1 cellular context compared by ENCODE assay signal in the genomic region with DNA sequence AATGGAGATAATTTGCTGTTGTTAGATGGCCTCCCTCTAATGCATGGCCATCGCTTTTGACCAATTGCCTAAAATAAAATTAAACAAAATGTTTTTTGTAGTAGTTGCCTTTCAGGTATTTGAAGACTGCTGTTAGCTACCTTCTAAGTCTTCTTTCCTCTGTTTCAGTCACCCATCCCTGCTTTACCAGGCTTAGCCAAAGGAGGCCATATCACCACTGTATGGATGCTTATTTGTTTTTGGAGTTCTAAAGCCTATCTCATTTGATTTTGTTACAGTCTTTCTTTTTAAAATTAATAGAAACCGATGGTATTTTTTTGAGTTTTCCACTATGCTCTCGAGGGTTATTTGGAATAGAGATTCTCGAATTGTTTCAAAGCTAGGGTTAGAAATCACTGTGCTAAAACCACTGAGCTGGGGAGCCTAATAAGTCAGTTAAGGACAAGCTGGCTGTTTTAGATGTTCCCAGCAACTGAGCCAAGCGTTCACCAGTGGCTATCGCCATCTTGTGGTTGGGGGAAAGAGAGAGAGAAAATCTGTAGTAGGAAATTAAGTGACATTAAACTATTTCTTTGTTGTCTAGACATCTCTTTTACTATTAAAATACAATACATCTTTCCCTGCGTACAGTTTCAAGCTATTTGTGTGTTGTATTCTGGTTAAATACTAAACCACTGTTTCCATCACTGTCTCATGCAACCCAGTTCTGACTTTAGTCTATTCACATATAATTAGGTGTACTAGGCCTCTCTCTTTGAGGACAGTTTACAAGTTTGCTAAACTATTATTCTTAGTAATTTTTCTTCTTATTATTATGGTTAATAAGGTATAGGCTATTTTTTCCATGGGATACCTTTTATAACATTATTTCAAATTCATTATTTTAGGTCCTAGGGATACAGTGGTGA.
A peak's percentile ranks its signal among the peaks of the same experiment; 100 is the strongest.
TF ChIP-seq lines count a peak whose summit lies in the region.

No MANE protein-coding gene starts in this region.

TF ChIP-seq in HepG2, 621 proteins besides CTCF, POLR2A, EP300 and RAD21 (continued from another document):
- TF ChIP-seq, protein P1, sequence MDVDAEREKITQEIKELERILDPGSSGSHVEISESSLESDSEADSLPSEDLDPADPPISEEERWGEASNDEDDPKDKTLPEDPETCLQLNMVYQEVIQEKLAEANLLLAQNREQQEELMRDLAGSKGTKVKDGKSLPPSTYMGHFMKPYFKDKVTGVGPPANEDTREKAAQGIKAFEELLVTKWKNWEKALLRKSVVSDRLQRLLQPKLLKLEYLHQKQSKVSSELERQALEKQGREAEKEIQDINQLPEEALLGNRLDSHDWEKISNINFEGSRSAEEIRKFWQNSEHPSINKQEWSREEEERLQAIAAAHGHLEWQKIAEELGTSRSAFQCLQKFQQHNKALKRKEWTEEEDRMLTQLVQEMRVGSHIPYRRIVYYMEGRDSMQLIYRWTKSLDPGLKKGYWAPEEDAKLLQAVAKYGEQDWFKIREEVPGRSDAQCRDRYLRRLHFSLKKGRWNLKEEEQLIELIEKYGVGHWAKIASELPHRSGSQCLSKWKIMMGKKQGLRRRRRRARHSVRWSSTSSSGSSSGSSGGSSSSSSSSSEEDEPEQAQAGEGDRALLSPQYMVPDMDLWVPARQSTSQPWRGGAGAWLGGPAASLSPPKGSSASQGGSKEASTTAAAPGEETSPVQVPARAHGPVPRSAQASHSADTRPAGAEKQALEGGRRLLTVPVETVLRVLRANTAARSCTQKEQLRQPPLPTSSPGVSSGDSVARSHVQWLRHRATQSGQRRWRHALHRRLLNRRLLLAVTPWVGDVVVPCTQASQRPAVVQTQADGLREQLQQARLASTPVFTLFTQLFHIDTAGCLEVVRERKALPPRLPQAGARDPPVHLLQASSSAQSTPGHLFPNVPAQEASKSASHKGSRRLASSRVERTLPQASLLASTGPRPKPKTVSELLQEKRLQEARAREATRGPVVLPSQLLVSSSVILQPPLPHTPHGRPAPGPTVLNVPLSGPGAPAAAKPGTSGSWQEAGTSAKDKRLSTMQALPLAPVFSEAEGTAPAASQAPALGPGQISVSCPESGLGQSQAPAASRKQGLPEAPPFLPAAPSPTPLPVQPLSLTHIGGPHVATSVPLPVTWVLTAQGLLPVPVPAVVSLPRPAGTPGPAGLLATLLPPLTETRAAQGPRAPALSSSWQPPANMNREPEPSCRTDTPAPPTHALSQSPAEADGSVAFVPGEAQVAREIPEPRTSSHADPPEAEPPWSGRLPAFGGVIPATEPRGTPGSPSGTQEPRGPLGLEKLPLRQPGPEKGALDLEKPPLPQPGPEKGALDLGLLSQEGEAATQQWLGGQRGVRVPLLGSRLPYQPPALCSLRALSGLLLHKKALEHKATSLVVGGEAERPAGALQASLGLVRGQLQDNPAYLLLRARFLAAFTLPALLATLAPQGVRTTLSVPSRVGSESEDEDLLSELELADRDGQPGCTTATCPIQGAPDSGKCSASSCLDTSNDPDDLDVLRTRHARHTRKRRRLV (CRISPR knock-in tag; IDR thresholded peaks at IDR 0.05) = no peak
- TF ChIP-seq ZBTB21 (CRISPR knock-in tag; IDR thresholded peaks at IDR 0.05) = no peak
- TF ChIP-seq SYNCRIP (IDR thresholded peaks at IDR 0.05; ENCODE audit: insufficient read depth, low read depth, low read length) = no peak
- no peak for TF ChIP-seq AKAP8 (CRISPR knock-in tag; IDR thresholded peaks at IDR 0.05)
- no peak for TF ChIP-seq ZNF256 (CRISPR knock-in tag; conservative IDR thresholded peaks at IDR 0.05)
- TF ChIP-seq, protein P2, sequence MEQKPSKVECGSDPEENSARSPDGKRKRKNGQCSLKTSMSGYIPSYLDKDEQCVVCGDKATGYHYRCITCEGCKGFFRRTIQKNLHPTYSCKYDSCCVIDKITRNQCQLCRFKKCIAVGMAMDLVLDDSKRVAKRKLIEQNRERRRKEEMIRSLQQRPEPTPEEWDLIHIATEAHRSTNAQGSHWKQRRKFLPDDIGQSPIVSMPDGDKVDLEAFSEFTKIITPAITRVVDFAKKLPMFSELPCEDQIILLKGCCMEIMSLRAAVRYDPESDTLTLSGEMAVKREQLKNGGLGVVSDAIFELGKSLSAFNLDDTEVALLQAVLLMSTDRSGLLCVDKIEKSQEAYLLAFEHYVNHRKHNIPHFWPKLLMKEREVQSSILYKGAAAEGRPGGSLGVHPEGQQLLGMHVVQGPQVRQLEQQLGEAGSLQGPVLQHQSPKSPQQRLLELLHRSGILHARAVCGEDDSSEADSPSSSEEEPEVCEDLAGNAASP (CRISPR knock-in tag; IDR thresholded peaks at IDR 0.05; ENCODE audit: borderline replicate concordance) = peak; percentile 91; the same call in 1 of the 2 replicates
- TF ChIP-seq ATM (IDR thresholded peaks at IDR 0.05; ENCODE audit: borderline replicate concordance) = no peak
- TF ChIP-seq ZSCAN25 (CRISPR knock-in tag; IDR thresholded peaks at IDR 0.05) = no peak
- TF ChIP-seq KDM5A (IDR thresholded peaks at IDR 0.05; ENCODE audit: borderline replicate concordance, low read length) = no peak
- TF ChIP-seq, protein P3, sequence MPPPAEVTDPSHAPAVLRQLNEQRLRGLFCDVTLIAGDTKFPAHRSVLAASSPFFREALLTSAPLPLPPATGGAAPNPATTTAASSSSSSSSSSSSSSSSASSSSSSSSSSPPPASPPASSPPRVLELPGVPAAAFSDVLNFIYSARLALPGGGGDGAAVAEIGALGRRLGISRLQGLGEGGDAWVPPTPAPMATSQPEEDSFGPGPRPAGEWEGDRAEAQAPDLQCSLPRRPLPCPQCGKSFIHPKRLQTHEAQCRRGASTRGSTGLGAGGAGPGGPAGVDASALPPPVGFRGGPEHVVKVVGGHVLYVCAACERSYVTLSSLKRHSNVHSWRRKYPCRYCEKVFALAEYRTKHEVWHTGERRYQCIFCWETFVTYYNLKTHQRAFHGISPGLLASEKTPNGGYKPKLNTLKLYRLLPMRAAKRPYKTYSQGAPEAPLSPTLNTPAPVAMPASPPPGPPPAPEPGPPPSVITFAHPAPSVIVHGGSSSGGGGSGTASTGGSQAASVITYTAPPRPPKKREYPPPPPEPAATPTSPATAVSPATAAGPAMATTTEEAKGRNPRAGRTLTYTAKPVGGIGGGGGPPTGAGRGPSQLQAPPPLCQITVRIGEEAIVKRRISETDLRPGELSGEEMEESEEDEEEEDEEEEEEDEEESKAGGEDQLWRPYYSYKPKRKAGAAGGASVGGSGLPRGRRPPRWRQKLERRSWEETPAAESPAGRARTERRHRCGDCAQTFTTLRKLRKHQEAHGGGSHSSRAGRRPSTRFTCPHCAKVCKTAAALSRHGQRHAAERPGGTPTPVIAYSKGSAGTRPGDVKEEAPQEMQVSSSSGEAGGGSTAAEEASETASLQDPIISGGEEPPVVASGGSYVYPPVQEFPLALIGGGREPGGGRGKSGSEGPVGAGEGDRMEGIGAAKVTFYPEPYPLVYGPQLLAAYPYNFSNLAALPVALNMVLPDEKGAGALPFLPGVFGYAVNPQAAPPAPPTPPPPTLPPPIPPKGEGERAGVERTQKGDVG (CRISPR knock-in tag; IDR thresholded peaks at IDR 0.05; ENCODE audit: borderline replicate concordance) = no peak
- no peak for TF ChIP-seq PHF8 (CRISPR knock-in tag; IDR thresholded peaks at IDR 0.05)
- no peak for TF ChIP-seq ATF7 (IDR thresholded peaks at IDR 0.05)
- no peak for TF ChIP-seq ATF7 (CRISPR knock-in tag; IDR thresholded peaks at IDR 0.05)
- no peak for TF ChIP-seq KLF9 (CRISPR knock-in tag; IDR thresholded peaks at IDR 0.05; ENCODE audit: low read depth)
- no peak for TF ChIP-seq NR1H2 (CRISPR knock-in tag; IDR thresholded peaks at IDR 0.05; ENCODE audit: borderline replicate concordance, low read depth)
- no peak for TF ChIP-seq GATA4 (IDR thresholded peaks at IDR 0.05; ENCODE audit: borderline replicate concordance, low read depth)
- TF ChIP-seq TBP (CRISPR knock-in tag; IDR thresholded peaks at IDR 0.05) = no peak
- TF ChIP-seq, protein P4, sequence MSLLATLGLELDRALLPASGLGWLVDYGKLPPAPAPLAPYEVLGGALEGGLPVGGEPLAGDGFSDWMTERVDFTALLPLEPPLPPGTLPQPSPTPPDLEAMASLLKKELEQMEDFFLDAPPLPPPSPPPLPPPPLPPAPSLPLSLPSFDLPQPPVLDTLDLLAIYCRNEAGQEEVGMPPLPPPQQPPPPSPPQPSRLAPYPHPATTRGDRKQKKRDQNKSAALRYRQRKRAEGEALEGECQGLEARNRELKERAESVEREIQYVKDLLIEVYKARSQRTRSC (CRISPR knock-in tag; IDR thresholded peaks at IDR 0.05; ENCODE audit: low read depth) = no peak
- TF ChIP-seq, protein P5, sequence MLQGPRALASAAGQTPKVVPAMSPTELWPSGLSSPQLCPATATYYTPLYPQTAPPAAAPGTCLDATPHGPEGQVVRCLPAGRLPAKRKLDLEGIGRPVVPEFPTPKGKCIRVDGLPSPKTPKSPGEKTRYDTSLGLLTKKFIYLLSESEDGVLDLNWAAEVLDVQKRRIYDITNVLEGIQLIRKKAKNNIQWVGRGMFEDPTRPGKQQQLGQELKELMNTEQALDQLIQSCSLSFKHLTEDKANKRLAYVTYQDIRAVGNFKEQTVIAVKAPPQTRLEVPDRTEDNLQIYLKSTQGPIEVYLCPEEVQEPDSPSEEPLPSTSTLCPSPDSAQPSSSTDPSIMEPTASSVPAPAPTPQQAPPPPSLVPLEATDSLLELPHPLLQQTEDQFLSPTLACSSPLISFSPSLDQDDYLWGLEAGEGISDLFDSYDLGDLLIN (CRISPR knock-in tag; IDR thresholded peaks at IDR 0.05; ENCODE audit: borderline replicate concordance) = no peak
- TF ChIP-seq STAG1 (CRISPR knock-in tag; IDR thresholded peaks at IDR 0.05) = peak; percentile 86
- TF ChIP-seq, protein P6, sequence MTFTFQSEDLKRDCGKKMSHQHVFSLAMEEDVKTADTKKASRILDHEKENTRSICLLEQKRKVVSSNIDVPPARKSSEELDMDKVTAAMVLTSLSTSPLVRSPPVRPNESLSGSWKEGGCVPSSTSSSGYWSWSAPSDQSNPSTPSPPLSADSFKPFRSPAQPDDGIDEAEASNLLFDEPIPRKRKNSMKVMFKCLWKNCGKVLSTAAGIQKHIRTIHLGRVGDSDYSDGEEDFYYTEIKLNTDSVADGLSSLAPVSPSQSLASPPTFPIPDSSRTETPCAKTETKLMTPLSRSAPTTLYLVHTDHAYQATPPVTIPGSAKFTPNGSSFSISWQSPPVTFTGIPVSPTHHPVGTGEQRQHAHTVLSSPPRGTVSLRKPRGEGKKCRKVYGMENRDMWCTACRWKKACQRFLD (CRISPR knock-in tag; IDR thresholded peaks at IDR 0.05; ENCODE audit: borderline replicate concordance) = no peak
- TF ChIP-seq SIX4 (CRISPR knock-in tag; IDR thresholded peaks at IDR 0.05) = no peak
- TF ChIP-seq RXRB (CRISPR knock-in tag; IDR thresholded peaks at IDR 0.05; ENCODE audit: borderline replicate concordance) = peak; percentile 63; the same call in 1 of the 2 replicates
- no peak for TF ChIP-seq KMT2B (CRISPR knock-in tag; IDR thresholded peaks at IDR 0.05)
- TF ChIP-seq SRF (IDR thresholded peaks at IDR 0.05; ENCODE audit: low read depth, low read length) = no peak
- no peak for TF ChIP-seq ZNF709 (CRISPR knock-in tag; IDR thresholded peaks at IDR 0.05)
- TF ChIP-seq, protein P7, sequence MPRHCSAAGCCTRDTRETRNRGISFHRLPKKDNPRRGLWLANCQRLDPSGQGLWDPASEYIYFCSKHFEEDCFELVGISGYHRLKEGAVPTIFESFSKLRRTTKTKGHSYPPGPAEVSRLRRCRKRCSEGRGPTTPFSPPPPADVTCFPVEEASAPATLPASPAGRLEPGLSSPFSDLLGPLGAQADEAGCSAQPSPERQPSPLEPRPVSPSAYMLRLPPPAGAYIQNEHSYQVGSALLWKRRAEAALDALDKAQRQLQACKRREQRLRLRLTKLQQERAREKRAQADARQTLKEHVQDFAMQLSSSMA (CRISPR knock-in tag; IDR thresholded peaks at IDR 0.05) = no peak
- no peak for TF ChIP-seq SRSF1 (optimal IDR thresholded peaks at IDR 0.05; ENCODE audit: low read depth, low read length)
- TF ChIP-seq NFIB (CRISPR knock-in tag; IDR thresholded peaks at IDR 0.05; ENCODE audit: borderline replicate concordance) = no peak
- TF ChIP-seq, protein P8, sequence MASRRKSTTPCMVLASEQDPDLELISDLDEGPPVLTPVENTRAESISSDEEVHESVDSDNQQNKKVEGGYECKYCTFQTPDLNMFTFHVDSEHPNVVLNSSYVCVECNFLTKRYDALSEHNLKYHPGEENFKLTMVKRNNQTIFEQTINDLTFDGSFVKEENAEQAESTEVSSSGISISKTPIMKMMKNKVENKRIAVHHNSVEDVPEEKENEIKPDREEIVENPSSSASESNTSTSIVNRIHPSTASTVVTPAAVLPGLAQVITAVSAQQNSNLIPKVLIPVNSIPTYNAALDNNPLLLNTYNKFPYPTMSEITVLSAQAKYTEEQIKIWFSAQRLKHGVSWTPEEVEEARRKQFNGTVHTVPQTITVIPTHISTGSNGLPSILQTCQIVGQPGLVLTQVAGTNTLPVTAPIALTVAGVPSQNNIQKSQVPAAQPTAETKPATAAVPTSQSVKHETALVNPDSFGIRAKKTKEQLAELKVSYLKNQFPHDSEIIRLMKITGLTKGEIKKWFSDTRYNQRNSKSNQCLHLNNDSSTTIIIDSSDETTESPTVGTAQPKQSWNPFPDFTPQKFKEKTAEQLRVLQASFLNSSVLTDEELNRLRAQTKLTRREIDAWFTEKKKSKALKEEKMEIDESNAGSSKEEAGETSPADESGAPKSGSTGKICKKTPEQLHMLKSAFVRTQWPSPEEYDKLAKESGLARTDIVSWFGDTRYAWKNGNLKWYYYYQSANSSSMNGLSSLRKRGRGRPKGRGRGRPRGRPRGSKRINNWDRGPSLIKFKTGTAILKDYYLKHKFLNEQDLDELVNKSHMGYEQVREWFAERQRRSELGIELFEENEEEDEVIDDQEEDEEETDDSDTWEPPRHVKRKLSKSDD (CRISPR knock-in tag; IDR thresholded peaks at IDR 0.05; ENCODE audit: low read depth) = no peak
- TF ChIP-seq HNRNPUL1 (IDR thresholded peaks at IDR 0.05; ENCODE audit: low read depth, low read length) = no peak
- TF ChIP-seq ZNF598 (CRISPR knock-in tag; IDR thresholded peaks at IDR 0.05; ENCODE audit: borderline replicate concordance) = no peak
- no peak for TF ChIP-seq MEIS1 (CRISPR knock-in tag; IDR thresholded peaks at IDR 0.05; ENCODE audit: borderline replicate concordance)
